ENCODE assay signal across 37 cellular contexts in genomic region chr22:19482297-19482696, GRCh38. TPM values are rescaled to one million over a fixed set of nuclear protein-coding genes. Genes with fewer than 3 reads are reported as not detected.
"Had no signal": no experiment of that assay in that cellular context is flagged by ENCODE, and none has a peak within 500 bp of the region (broad histone marks: within the 10 kb centered on the region; RNA-seq: fewer than 3 reads in every experiment).

No MANE protein-coding gene starts in this region.

- H3K36me3 Mint-ChIP-seq: T-cell had no signal

- H3K27ac ChIP-seq: ascending aorta, cardiac muscle cell, colonic mucosa, Peyer's patch, WERI-Rb-1 had no signal

- H3K4me3 ChIP-seq: ascending aorta, cardiac muscle cell, colonic mucosa, Peyer's patch had no signal

- H3K4me3 Mint-ChIP-seq: activated naive CD4-positive, alpha-beta T cell treated with anti-CD3 and anti-CD28 coated beads, Interleukin-2, amount 50 U/mL, for 24 hours; activated naive CD8-positive, alpha-beta T cell treated with anti-CD3 and anti-CD28 coated beads, Interleukin-2, amount 10 ng/mL, durations not matched to agents 7 days and 5 days; central memory CD8-positive, alpha-beta T cell; T-helper 17 cell had no signal

- ATAC-seq: PC-3, Right ventricle myocardium inferior, SK-N-SH treated with all-trans-retinoic acid at 6 μM for 48 hours, T-cell, T-helper 17 cell had no signal

- H3K27me3 Mint-ChIP-seq: activated naive CD4-positive, alpha-beta T cell treated with anti-CD3 and anti-CD28 coated beads, Interleukin-2, amount 50 U/mL, for 24 hours; activated naive CD8-positive, alpha-beta T cell treated with anti-CD3 and anti-CD28 coated beads, Interleukin-2, amount 10 ng/mL, durations not matched to agents 7 days and 5 days; central memory CD8-positive, alpha-beta T cell; T-cell; T-helper 17 cell had no signal

- H3K27me3 ChIP-seq: ascending aorta, cardiac muscle cell, colonic mucosa, Peyer's patch had no signal

- DNase-seq: activated CD4-positive, alpha-beta T cell treated with anti-CD3 and anti-CD28 coated beads for 1 hour; activated CD4-positive, alpha-beta T cell treated with anti-CD3 and anti-CD28 coated beads for 48 hours; activated CD4-positive, CD25-positive, alpha-beta regulatory T cell; activated gamma-delta T cell; activated naive CD4-positive, alpha-beta T cell treated with Interleukin-2 at 50 U/mL for 16 hours; activated naive CD8-positive, alpha-beta T cell treated with anti-CD3 and anti-CD28 coated beads, Interleukin-2, amount 10 ng/mL, durations not matched to agents 7 days and 5 days; amygdala; colonic mucosa; Kasumi-1; KG1; MM.1S; MV-4-11; NCI-H1092; NCI-H1436 treated with DMSO at 0.1 percent for 48 hours; NCI-H1694 treated with DMSO at 0.1 percent for 48 hours; NCI-H2029; NCI-H510A; NCI-H526; NCI-H748 treated with DMSO at 0.1 percent for 48 hours; NK-92 treated with Interleukin-12 subunit alpha and Interleukin-12 subunit beta, amount 100 ng/mL, for 24 hours; PC-3; Peyer's patch; RPMI8226; SIG-M5; T-cell; T-helper 17 cell; T1000; WERI-Rb-1 had no signal

- H3K9me3 ChIP-seq: ascending aorta, colonic mucosa, Peyer's patch had no signal

- H3K9me3 Mint-ChIP-seq: activated naive CD4-positive, alpha-beta T cell treated with anti-CD3 and anti-CD28 coated beads, Interleukin-2, amount 50 U/mL, for 24 hours; activated naive CD8-positive, alpha-beta T cell treated with anti-CD3 and anti-CD28 coated beads, Interleukin-2, amount 10 ng/mL, durations not matched to agents 7 days and 5 days; activated T-helper 1 cell treated with anti-CD3 and anti-CD28 coated beads, Interleukin-12 subunit alpha, Interleukin-12 subunit beta, Interleukin-2, Interleukin-4 antibody, amounts not matched to agents 30 ng/mL and 10 ng/mL and 1 ng/mL, durations not matched to agents 14 hours and 24 hours and 36 hours; central memory CD8-positive, alpha-beta T cell; T-cell had no signal

- H3K27ac Mint-ChIP-seq: activated naive CD4-positive, alpha-beta T cell treated with anti-CD3 and anti-CD28 coated beads, Interleukin-2, amount 50 U/mL, for 24 hours; activated naive CD8-positive, alpha-beta T cell treated with anti-CD3 and anti-CD28 coated beads, Interleukin-2, amount 10 ng/mL, durations not matched to agents 7 days and 5 days; activated T-helper 1 cell treated with anti-CD3 and anti-CD28 coated beads, Interleukin-12 subunit alpha, Interleukin-12 subunit beta, Interleukin-2, Interleukin-4 antibody, amounts not matched to agents 30 ng/mL and 10 ng/mL and 1 ng/mL, durations not matched to agents 14 hours and 24 hours and 36 hours; T-cell; T-helper 17 cell had no signal

- H3K36me3 ChIP-seq: ascending aorta, cardiac muscle cell, colonic mucosa, Peyer's patch had no signal

RNA-seq across cellular contexts. Expression of gene CDC45, which starts 2.6 kb away (rescaled TPM):
- total RNA-seq: ascending aorta had no signal

RNA-seq across cellular contexts. Expression of gene CLDN5, which starts 41.9 kb away (rescaled TPM):
- total RNA-seq: activated naive CD8-positive, alpha-beta T cell treated with anti-CD3 and anti-CD28 coated beads, Interleukin-2, amount 10 ng/mL, durations not matched to agents 7 days and 5 days; chondrocyte; SK-MEL-5 had no signal
